ENCODE assay signal across 8 cellular contexts in the genomic region with DNA sequence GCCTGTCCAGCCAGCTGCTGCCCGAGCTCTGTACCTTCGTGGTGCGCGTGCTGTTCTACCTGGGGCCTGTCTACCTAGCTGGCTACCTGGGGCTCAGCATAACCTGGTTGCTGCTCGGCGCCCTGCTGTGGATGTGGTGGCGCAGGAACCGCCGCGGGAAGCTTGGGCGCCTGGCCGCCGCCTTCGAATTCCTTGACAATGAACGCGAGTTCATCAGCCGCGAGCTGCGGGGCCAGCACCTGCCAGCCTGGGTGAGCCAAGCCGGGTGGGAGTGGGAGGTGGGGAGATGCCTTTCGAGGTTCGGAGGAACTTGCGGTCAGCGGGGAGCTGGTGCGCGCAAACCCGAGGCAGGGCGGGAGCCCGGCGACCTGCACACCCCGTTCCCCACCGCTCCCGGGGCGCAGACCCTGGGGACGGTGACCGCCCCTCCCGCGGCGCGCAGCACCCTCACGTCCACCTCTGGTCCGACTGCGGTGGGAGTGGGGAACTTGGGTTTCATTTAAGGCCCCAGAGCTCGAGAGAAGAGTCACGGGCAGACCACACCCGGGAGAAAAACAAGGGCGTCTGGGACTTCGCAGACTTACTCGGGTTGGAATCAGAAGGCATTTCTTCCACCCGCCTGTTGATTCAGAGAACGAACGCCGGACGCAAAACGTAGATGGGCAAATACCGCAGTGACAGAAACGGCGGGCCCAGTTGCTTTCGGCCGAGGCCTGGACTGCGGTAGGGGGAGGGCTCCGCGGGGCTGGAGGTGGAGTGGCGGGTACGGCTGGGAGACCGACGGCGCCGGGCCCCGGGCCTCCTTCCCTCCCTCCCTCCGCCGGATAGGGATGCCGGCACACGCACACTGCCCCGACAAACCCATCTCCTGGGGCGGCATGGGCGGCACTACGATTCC. TPM values are rescaled to one million over a fixed set of nuclear protein-coding genes. Genes with fewer than 3 reads are reported as not detected.
DNase-seq lines count a peak whose midpoint lies in the region; ATAC-seq and TF ChIP-seq lines count a peak whose summit lies in the region.

No MANE protein-coding gene starts in this region.

- no peak overlapping the region for H2BK120ac ChIP-seq in mesenchymal stem cell (ENCODE audit: low read depth, low read length)

- no peak for TF ChIP-seq EP300 in upper lobe of left lung (IDR thresholded peaks at IDR 0.05)

- H3K27me3 ChIP-seq in BJ (ENCODE audit: control insufficient read depth, insufficient read depth, low read length) (peaks cover 24% of the 10 kb centered on the region), colonic mucosa (peaks cover 22% of the 10 kb centered on the region), mesenchymal stem cell (ENCODE audit: control insufficient read depth in 1 of 2, insufficient read depth in 1 of 2, low read length in 2 of 2) (peaks cover 47 to 66% of the 10 kb centered on the region in 2 experiments), upper lobe of left lung (peaks cover 0 to 6% (median 3%) of the 10 kb centered on the region in 4 donors)

- H3K4me1 ChIP-seq in colonic mucosa (peaks cover 3% of the 10 kb centered on the region), mesenchymal stem cell (ENCODE audit: control insufficient read depth, insufficient read depth, low read depth, low read length) (peaks cover 19% of the 10 kb centered on the region), upper lobe of left lung (peaks cover 16 to 43% (median 29%) of the 10 kb centered on the region in 4 donors)

- H3K27ac ChIP-seq in colonic mucosa, result no peak overlapping the region
- no peak overlapping the region for H3K27ac ChIP-seq in mesenchymal stem cell (ENCODE audit: low read length, poor library complexity, severe bottlenecking)
- H3K27ac ChIP-seq in upper lobe of left lung, result peak overlapping the region; percentile 78 to 82 (median 79)

- H3K4me2 ChIP-seq in mesenchymal stem cell (ENCODE audit: low read length, poor library complexity, severe bottlenecking), result peak overlapping the region; percentile 91

- no peak overlapping the region for H3K14ac ChIP-seq in mesenchymal stem cell (ENCODE audit: low read length in 2 of 2)

- no peak overlapping the region for H2BK5ac ChIP-seq in mesenchymal stem cell (ENCODE audit: low read depth, low read length, poor library complexity, severe bottlenecking)

- TF ChIP-seq POLR2A in upper lobe of left lung (IDR thresholded peaks at IDR 0.05), result no peak

- H3K23ac ChIP-seq in mesenchymal stem cell (ENCODE audit: low read length in 2 of 2), result peak overlapping the region in 1 of 2 experiments; percentile 65

- POLR2A ChIA-PET in BJ (lab: Charles Lee), result no interaction called here

- H3K27me3 Mint-ChIP-seq in IgD-negative memory B cell, result peaks cover 56% of the 10 kb centered on the region

- no peaks in the 10 kb centered on the region for H3K36me3 Mint-ChIP-seq in IgD-negative memory B cell

- H4K91ac ChIP-seq in mesenchymal stem cell (ENCODE audit: low read length), result no peak overlapping the region

- H3K4ac ChIP-seq in mesenchymal stem cell (ENCODE audit: low read depth in 1 of 2, low read length in 2 of 2), result no peak overlapping the region

- H4K8ac ChIP-seq in mesenchymal stem cell (ENCODE audit: low read length), result no peak overlapping the region

- H3K36me3 ChIP-seq in BJ (ENCODE audit: control insufficient read depth, insufficient read depth, low read length), result no peaks in the 10 kb centered on the region
- no peaks in the 10 kb centered on the region for H3K36me3 ChIP-seq in colonic mucosa
- peaks cover 0 to 6% of the 10 kb centered on the region in 2 experiments for H3K36me3 ChIP-seq in mesenchymal stem cell (ENCODE audit: control insufficient read depth in 1 of 2, insufficient read depth in 2 of 2, low read depth in 1 of 2, low read length in 2 of 2)
- no peaks in the 10 kb centered on the region for H3K36me3 ChIP-seq in upper lobe of left lung

- DNase-seq in BJ (ENCODE audit: low read depth) (no peak), colonic mucosa (peak; percentile 18), mesenchymal stem cell (no peak), upper lobe of left lung (peak in 1 of 2 donors; percentile 85), DMS114 treated with DMSO at 0.1 percent for 48 hours (lab: John Stamatoyannopoulos, UW; ENCODE audit: unreplicated experiment) (no peak), activated gamma-delta T cell (lab: John Stamatoyannopoulos, UW) (no peak)

- H3K18ac ChIP-seq in mesenchymal stem cell (ENCODE audit: low read depth in 1 of 2, low read length in 2 of 2), result no peak overlapping the region

- no peaks in the 10 kb centered on the region for H3K79me1 ChIP-seq in mesenchymal stem cell (replicated peaks; ENCODE audit: low read length, poor library complexity, severe bottlenecking)

- H2AFZ ChIP-seq in mesenchymal stem cell (ENCODE audit: low read depth, low read length), result peak overlapping the region; percentile 31

- peaks cover 0 to 2% (median 0%) of the 10 kb centered on the region in 3 donors for H3K9me3 Mint-ChIP-seq in IgD-negative memory B cell

- intact Hi-C loops in colonic mucosa (cut with DNase I), result no loop called here

- no peak overlapping the region for H2AK5ac ChIP-seq in mesenchymal stem cell (ENCODE audit: low read length, severe bottlenecking)

- peaks cover 2 to 11% (median 4%) of the 10 kb centered on the region in 3 donors for H3K4me1 Mint-ChIP-seq in IgD-negative memory B cell

- ATAC-seq in upper lobe of left lung (ENCODE audit: low FRiP score in 2 of 2) (peak in 1 of 2 donors; percentile 34), HG02852 (IDR thresholded peaks at IDR 0.05; ENCODE audit: unreplicated experiment) (no peak)

- H3K4me3 Mint-ChIP-seq in IgD-negative memory B cell, result peak overlapping the region in 3 of 4 donors; percentile 13 to 67 (median 41)

- H2BK12ac ChIP-seq in mesenchymal stem cell (ENCODE audit: low read length in 2 of 2), result no peak overlapping the region

- peak overlapping the region; percentile 44 for H3K4me3 ChIP-seq in BJ (ENCODE audit: low read depth, low read length)
- peak overlapping the region; percentile 57 for H3K4me3 ChIP-seq in colonic mucosa
- peak overlapping the region; percentile 47 to 80 for H3K4me3 ChIP-seq in mesenchymal stem cell (ENCODE audit: insufficient read depth in 1 of 2, low read depth in 1 of 2, low read length in 2 of 2)
- peak overlapping the region; percentile 56 to 85 (median 72) for H3K4me3 ChIP-seq in upper lobe of left lung

- CTCF ChIA-PET in BJ (lab: Yijun Ruan, JAX), result interaction anchor here (0.8 to 4.5 kb wide), 7 partner anchors 14 to 488 kb away, joined by 3 to 16 read pairs (median 8); no protein-coding TSS in a partner anchor

- H3K9ac ChIP-seq in colonic mucosa (ENCODE audit: low read depth in 2 of 2, low read length in 2 of 2), result no peak overlapping the region
- peak overlapping the region; percentile 58 for H3K9ac ChIP-seq in mesenchymal stem cell (ENCODE audit: low read length)

- no peak overlapping the region for H2BK15ac ChIP-seq in mesenchymal stem cell (ENCODE audit: low read depth, poor library complexity, severe bottlenecking)

- TF ChIP-seq CTCF in BJ (IDR thresholded peaks at IDR 0.05; ENCODE audit: insufficient read depth, low read depth, low read length) (no peak), colonic mucosa (IDR thresholded peaks at IDR 0.05) (no peak), upper lobe of left lung (IDR thresholded peaks at IDR 0.05) (no peak)

- H3K27ac Mint-ChIP-seq in IgD-negative memory B cell, result no peak overlapping the region

- WGBS in mesenchymal stem cell, result under 1% methylated on average over 41 of the region's 78 CpGs
- WGBS in upper lobe of left lung, 2 donors, result 1 to 3% methylated on average over 21 to 37 of the region's 78 CpGs

- H3K9me3 ChIP-seq in colonic mucosa (no peaks in the 10 kb centered on the region), mesenchymal stem cell (ENCODE audit: control insufficient read depth, low read length) (no peaks in the 10 kb centered on the region), upper lobe of left lung (no peaks in the 10 kb centered on the region)

RNA-seq across cellular contexts. Expression of a gene that starts 0.7 kb away (rescaled TPM):
- polyA plus RNA-seq in BJ (2011; rRNA removed), result 0.09 TPM in 2 replicates
- polyA minus RNA-seq in BJ (2011; rRNA and poly(A)+ RNA removed), result 0.05 and 0.09 TPM in 2 replicates
- polyA plus RNA-seq in IgD-negative memory B cell, result 0.05 TPM
- total RNA-seq in colonic mucosa, result 1 to 10 TPM in 1 of 2 donors, under 1 TPM in 1; 0.89 to 1.2 TPM
- polyA plus RNA-seq in mesenchymal stem cell (2013, experiment 1 of 2), result not detected
- 0.01 TPM for polyA plus RNA-seq in mesenchymal stem cell (2013, experiment 2 of 2)
- total RNA-seq in upper lobe of left lung, result 10 to 100 TPM; 45.9 to 93.3 (median 54.6) TPM

Comparison
In these comparisons a context has a peak if more than half of its experiments do, and no peak if none do; other contexts are left out.
1. H3K27ac ChIP-seq: peak in upper lobe of left lung (4 of 4); none in colonic mucosa (single experiment) and mesenchymal stem cell (single experiment).
2. RNA of a gene that starts 0.7 kb away (total RNA-seq): 45.9 to 93.3 TPM in upper lobe of left lung; 0.89 to 1.2 TPM in colonic mucosa; every median in the first group is over 10 times any median in the second.
3. Peak in every context shown above with its lines, with median percentiles within 50 percentile points of each other: H3K4me3 ChIP-seq.